In the genomic region with DNA sequence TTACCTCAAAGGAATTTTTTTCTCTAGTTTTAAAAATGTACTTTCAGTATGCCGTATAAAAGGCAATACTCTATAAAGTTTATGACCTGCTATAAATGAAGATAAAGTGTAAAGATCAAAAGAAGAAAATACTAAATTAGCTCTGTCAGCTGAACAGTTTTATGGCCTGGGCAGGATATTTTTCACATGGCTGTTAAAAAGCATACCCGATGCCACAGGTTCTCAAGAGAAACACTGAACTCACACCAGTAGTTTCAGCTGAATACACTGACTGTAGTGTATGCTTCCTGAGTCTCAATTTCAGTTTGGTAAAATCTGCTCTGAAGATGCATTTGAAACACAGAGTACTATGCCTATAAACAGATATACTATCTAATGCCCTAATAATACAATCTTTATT, we compare ENCODE assay signal across 23 cellular contexts.
DNase-seq lines count a peak whose midpoint lies in the region; ATAC-seq, FAIRE-seq and TF ChIP-seq lines count a peak whose summit lies in the region.
"Had no signal": no experiment of that assay in that cellular context is flagged by ENCODE, and none has a peak within 500 bp of the region (broad histone marks: within the 10 kb centered on the region; RNA-seq: fewer than 3 reads in every experiment).

No MANE protein-coding gene starts in this region.

- H3K27me3 ChIP-seq in small intestine (ENCODE audit: control insufficient read depth in 2 of 2, insufficient read depth in 2 of 2, low read length in 2 of 2) = no peaks in the 10 kb centered on the region
- H3K27me3 ChIP-seq: BE2C had no signal

- H3K4me3 ChIP-seq in HEK293 (ENCODE audit: low read depth, low read length) = no peak overlapping the region
- H3K4me3 ChIP-seq in small intestine (ENCODE audit: low read depth in 1 of 2, low read length in 2 of 2) = no peak overlapping the region
- H3K4me3 ChIP-seq: K562 had no signal

- no peak for TF ChIP-seq CTCF in HEK293 (tag by site-specific recombination; IDR thresholded peaks at IDR 0.05)

- H3K4me1 ChIP-seq in HEK293 (ENCODE audit: control insufficient read depth, insufficient read depth, low read length) (no peaks in the 10 kb centered on the region), small intestine (ENCODE audit: control insufficient read depth in 2 of 2, insufficient read depth in 1 of 2, low read depth in 1 of 2, low read length in 1 of 2) (no peaks in the 10 kb centered on the region)
- H3K4me1 ChIP-seq: BE2C had no signal

- WGBS in small intestine, 3 donors = 15 to 65% (median 38%) methylated on average over 2 of the region's 2 CpGs

- POLR2A ChIA-PET in HEK293 (lab: Yijun Ruan, JAX) = no interaction called here

- FAIRE-seq in colon (lab: Jason Lieb, UNC) (peak; percentile 73), small intestine (lab: Jason Lieb, UNC) (peak; percentile 57)
- FAIRE-seq: GM12891, GM19239, HTR-8/SVneo, K562 had no signal

- H3K36me3 ChIP-seq in HEK293 (ENCODE audit: control insufficient read depth in 2 of 2, insufficient read depth in 1 of 2, low read length in 2 of 2) = no peaks in the 10 kb centered on the region; a peak in 2 of 3 replicates
- H3K36me3 ChIP-seq in small intestine (ENCODE audit: control insufficient read depth in 2 of 2, insufficient read depth in 2 of 2, low read length in 2 of 2) = peaks cover 0 to 1% of the 10 kb centered on the region in 2 donors
- H3K36me3 ChIP-seq: BE2C had no signal

- ATAC-seq in stimulated activated naive CD8-positive, alpha-beta T cell treated with anti-CD3 and anti-CD28 coated beads, Interleukin-15, Interleukin-2, amounts not matched to agents 100 U/mL and 50 U/mL, for 24 hours = no peak
- ATAC-seq: K562 had no signal

- H3K27ac ChIP-seq in HEK293 (ENCODE audit: extremely low read depth, low read depth, low read length) = no peak overlapping the region
- H3K27ac ChIP-seq in small intestine (ENCODE audit: low read depth in 1 of 2, low read length in 1 of 2) = no peak overlapping the region
- H3K27ac ChIP-seq: RWPE1 had no signal

- CTCF ChIA-PET in HEK293 (lab: Yijun Ruan, JAX) = interaction anchor here (0.7 kb wide), 1 partner anchor 1133 kb away, joined by 3 read pairs; no protein-coding TSS in a partner anchor

- DNase-seq in left kidney (ENCODE audit: low read depth, low spot score) (peak; percentile 61), small intestine (peak; percentile 85), DMS53 treated with DMSO at 0.1 percent for 48 hours (lab: John Stamatoyannopoulos, UW; ENCODE audit: unreplicated experiment) (no peak), globus pallidus (ENCODE audit: low spot score) (no peak)
- DNase-seq in stimulated activated naive CD8-positive, alpha-beta T cell treated with anti-CD3 and anti-CD28 coated beads, Interleukin-15, Interleukin-2, amounts not matched to agents 100 U/mL and 50 U/mL, for 24 hours = no peak
- DNase-seq: 8988T; BE2C; CD8-positive, alpha-beta memory T cell; DMS 273 treated with DMSO at 0.1 percent for 48 hours; DMS79 treated with DMSO at 0.1 percent for 48 hours; GF-D8; MM.1S; NCI-H2029 treated with DMSO at 0.1 percent for 48 hours; NCI-H2227 treated with DMSO at 0.1 percent for 48 hours; NCI-H526 treated with DMSO at 0.1 percent for 48 hours; SHP77 had no signal

- no peaks in the 10 kb centered on the region for H3K9me3 ChIP-seq in HEK293 (ENCODE audit: control insufficient read depth, insufficient read depth, low read depth, low read length)
- H3K9me3 ChIP-seq in small intestine (ENCODE audit: control insufficient read depth, low read depth) = no peaks in the 10 kb centered on the region
- H3K9me3 ChIP-seq: BE2C had no signal

TF ChIP-seq in HEK293, 187 proteins besides CTCF, POLR2A, EP300 and RAD21:
- TF ChIP-seq MEIS1 (CRISPR knock-in tag; IDR thresholded peaks at IDR 0.05; ENCODE audit: borderline replicate concordance) (no peak), ZNF544 (tag by site-specific recombination; IDR thresholded peaks at IDR 0.05) (no peak), ZNF664 (tag by site-specific recombination; IDR thresholded peaks at IDR 0.05) (no peak), YY1 (tag by site-specific recombination; IDR thresholded peaks at IDR 0.05) (no peak), FEZF1 (tag by site-specific recombination; IDR thresholded peaks at IDR 0.05) (peak; percentile 10; the same call in 1 of the 2 replicates), PRDM1 (tag by site-specific recombination; IDR thresholded peaks at IDR 0.05) (no peak)
- TF ChIP-seq, protein P1, sequence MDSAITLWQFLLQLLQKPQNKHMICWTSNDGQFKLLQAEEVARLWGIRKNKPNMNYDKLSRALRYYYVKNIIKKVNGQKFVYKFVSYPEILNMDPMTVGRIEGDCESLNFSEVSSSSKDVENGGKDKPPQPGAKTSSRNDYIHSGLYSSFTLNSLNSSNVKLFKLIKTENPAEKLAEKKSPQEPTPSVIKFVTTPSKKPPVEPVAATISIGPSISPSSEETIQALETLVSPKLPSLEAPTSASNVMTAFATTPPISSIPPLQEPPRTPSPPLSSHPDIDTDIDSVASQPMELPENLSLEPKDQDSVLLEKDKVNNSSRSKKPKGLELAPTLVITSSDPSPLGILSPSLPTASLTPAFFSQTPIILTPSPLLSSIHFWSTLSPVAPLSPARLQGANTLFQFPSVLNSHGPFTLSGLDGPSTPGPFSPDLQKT (IDR thresholded peaks at IDR 0.05; ENCODE audit: borderline replicate concordance, low read depth, low read length) = no peak

Comparison
In these comparisons a context has a peak if more than half of its experiments do, and no peak if none do; other contexts are left out.
1. DNase-seq: peak in left kidney (single experiment) and small intestine (single experiment); none in DMS53 treated with DMSO at 0.1 percent for 48 hours (single experiment), globus pallidus (single experiment) and stimulated activated naive CD8-positive, alpha-beta T cell treated with anti-CD3 and anti-CD28 coated beads, Interleukin-15, Interleukin-2, amounts not matched to agents 100 U/mL and 50 U/mL, for 24 hours (single experiment).